In genomic region chr2:224426650-224427049, GRCh38 we compare ENCODE assay signal across 34 cellular contexts. TPM values are rescaled to one million over a fixed set of nuclear protein-coding genes. Genes with fewer than 3 reads are reported as not detected.
"Had no signal": no experiment of that assay in that cellular context is flagged by ENCODE, and none has a peak within 500 bp of the region (broad histone marks: within the 10 kb centered on the region; RNA-seq: fewer than 3 reads in every experiment).

No MANE protein-coding gene starts in this region.

- H3K4me3 Mint-ChIP-seq: activated CD4-positive, alpha-beta memory T cell treated with anti-CD3 and anti-CD28 coated beads for 36 hours; activated CD4-positive, alpha-beta T cell treated with anti-CD3 and anti-CD28 coated beads, Interleukin-2, amount 10 ng/mL, durations not matched to agents 24 days and 14 days; activated naive CD4-positive, alpha-beta T cell treated with anti-CD3 and anti-CD28 coated beads for 36 hours; activated naive CD8-positive, alpha-beta T cell treated with anti-CD3 and anti-CD28 coated beads for 36 hours; activated T-helper 1 cell treated with anti-CD3 and anti-CD28 coated beads, Interleukin-12 subunit alpha, Interleukin-12 subunit beta, Interleukin-2, Interleukin-4 antibody, amounts not matched to agents 30 ng/mL and 10 ng/mL and 1 ng/mL, durations not matched to agents 14 hours and 24 hours and 36 hours; nephron; stimulated activated effector memory CD8-positive, alpha-beta T cell treated with anti-CD3 and anti-CD28 coated beads, Interleukin-12 subunit alpha, Interleukin-12 subunit beta, amount 100 ng/mL, for 72 hours; stimulated activated naive CD8-positive, alpha-beta T cell treated with anti-CD3 and anti-CD28 coated beads, Interleukin-15, amount 100 ng/mL, for 72 hours; type B pancreatic cell had no signal

- ATAC-seq: body of pancreas; foreskin keratinocyte; heart right ventricle; left lobe of liver; lower lobe of right lung; mucosa of descending colon; stimulated activated effector memory CD8-positive, alpha-beta T cell treated with anti-CD3 and anti-CD28 coated beads, Interleukin-12 subunit alpha, Interleukin-12 subunit beta, amount 100 ng/mL, for 72 hours; stimulated activated naive CD8-positive, alpha-beta T cell treated with anti-CD3 and anti-CD28 coated beads, Interleukin-15, amount 100 ng/mL, for 72 hours had no signal

- H3K4me1 ChIP-seq: adrenal gland, body of pancreas, esophagus muscularis mucosa, foreskin keratinocyte, lower lobe of right lung, prostate gland, sigmoid colon, uterus had no signal

- H3K4me1 Mint-ChIP-seq: activated CD4-positive, alpha-beta T cell treated with anti-CD3 and anti-CD28 coated beads, Interleukin-2, amount 10 ng/mL, durations not matched to agents 24 days and 14 days; activated naive CD8-positive, alpha-beta T cell treated with anti-CD3 and anti-CD28 coated beads for 36 hours; nephron; stimulated activated effector memory CD8-positive, alpha-beta T cell treated with anti-CD3 and anti-CD28 coated beads, Interleukin-12 subunit alpha, Interleukin-12 subunit beta, amount 100 ng/mL, for 72 hours; stimulated activated naive CD8-positive, alpha-beta T cell treated with anti-CD3 and anti-CD28 coated beads, Interleukin-15, amount 100 ng/mL, for 72 hours had no signal

- H3K27me3 Mint-ChIP-seq: activated naive CD8-positive, alpha-beta T cell treated with anti-CD3 and anti-CD28 coated beads for 36 hours; type B pancreatic cell had no signal

- H3K27ac ChIP-seq: adrenal gland, body of pancreas, esophagus muscularis mucosa, foreskin keratinocyte, heart right ventricle, lower lobe of right lung, prostate gland, sigmoid colon, uterus, WERI-Rb-1 had no signal

- H3K36me3 Mint-ChIP-seq: activated naive CD8-positive, alpha-beta T cell treated with anti-CD3 and anti-CD28 coated beads for 36 hours; stimulated activated effector memory CD8-positive, alpha-beta T cell treated with anti-CD3 and anti-CD28 coated beads, Interleukin-12 subunit alpha, Interleukin-12 subunit beta, amount 100 ng/mL, for 72 hours; type B pancreatic cell had no signal

- H3K36me3 ChIP-seq: adrenal gland, esophagus muscularis mucosa, heart right ventricle, lower lobe of right lung, prostate gland, sigmoid colon, uterus, WERI-Rb-1 had no signal

- H3K9me3 Mint-ChIP-seq: activated CD4-positive, alpha-beta T cell treated with anti-CD3 and anti-CD28 coated beads, Interleukin-2, amount 10 ng/mL, durations not matched to agents 24 days and 14 days; activated T-helper 1 cell treated with anti-CD3 and anti-CD28 coated beads, Interleukin-12 subunit alpha, Interleukin-12 subunit beta, Interleukin-2, Interleukin-4 antibody, amounts not matched to agents 30 ng/mL and 10 ng/mL and 1 ng/mL, durations not matched to agents 14 hours and 24 hours and 36 hours had no signal

- DNase-seq: activated CD4-positive, alpha-beta memory T cell treated with anti-CD3 and anti-CD28 coated beads for 36 hours; activated CD4-positive, alpha-beta T cell treated with anti-CD3 and anti-CD28 coated beads, Interleukin-2, amount 10 ng/mL, durations not matched to agents 24 days and 14 days; activated CD4-positive, CD25-positive, alpha-beta regulatory T cell treated with anti-CD3 and anti-CD28 coated beads, Interleukin-2, amount 50 U/mL, for 72 hours; activated CD8-positive, alpha-beta memory T cell treated with anti-CD3 and anti-CD28 coated beads, Interleukin-2, amount 50 U/mL, for 4 hours; activated effector memory CD4-positive, alpha-beta T cell treated with anti-CD3 and anti-CD28 coated beads, Interleukin-2, amount 50 U/mL, for 16 hours; activated naive CD4-positive, alpha-beta T cell treated with anti-CD3 and anti-CD28 coated beads for 36 hours; activated naive CD8-positive, alpha-beta T cell treated with anti-CD3 and anti-CD28 coated beads for 36 hours; activated T-cell treated with anti-CD3 and anti-CD28 coated beads, Interleukin-2, amount 50 U/mL, for 1 hour; adrenal gland; aorta; body of pancreas; dermis blood vessel endothelial cell; effector CD4-positive, alpha-beta T cell; foreskin keratinocyte; heart right ventricle; kidney glomerular epithelial cell; lower lobe of right lung; mucosa of descending colon; retina; sigmoid colon; small intestine; stimulated activated CD4-positive, alpha-beta T cell treated with anti-CD3 and anti-CD28 coated beads, Interleukin-4, amount 100 ng/mL, for 24 hours; stimulated activated naive CD8-positive, alpha-beta T cell treated with anti-CD3 and anti-CD28 coated beads, Interleukin-15, amount 100 ng/mL, for 72 hours; substantia nigra; T-helper 9 cell; uterus; WERI-Rb-1 had no signal

- H3K9me3 ChIP-seq: adrenal gland, body of pancreas, esophagus muscularis mucosa, lower lobe of right lung, mucosa of descending colon, prostate gland, sigmoid colon, uterus had no signal

- H3K4me3 ChIP-seq: adrenal gland, body of pancreas, esophagus muscularis mucosa, heart right ventricle, lower lobe of right lung, mucosa of descending colon, prostate gland, sigmoid colon, uterus had no signal

- H3K27ac Mint-ChIP-seq: activated CD4-positive, alpha-beta memory T cell treated with anti-CD3 and anti-CD28 coated beads for 36 hours; activated CD4-positive, alpha-beta T cell treated with anti-CD3 and anti-CD28 coated beads, Interleukin-2, amount 10 ng/mL, durations not matched to agents 24 days and 14 days; activated naive CD4-positive, alpha-beta T cell treated with anti-CD3 and anti-CD28 coated beads for 36 hours; activated naive CD8-positive, alpha-beta T cell treated with anti-CD3 and anti-CD28 coated beads for 36 hours; activated T-helper 1 cell treated with anti-CD3 and anti-CD28 coated beads, Interleukin-12 subunit alpha, Interleukin-12 subunit beta, Interleukin-2, Interleukin-4 antibody, amounts not matched to agents 30 ng/mL and 10 ng/mL and 1 ng/mL, durations not matched to agents 14 hours and 24 hours and 36 hours; nephron; stimulated activated effector memory CD8-positive, alpha-beta T cell treated with anti-CD3 and anti-CD28 coated beads, Interleukin-12 subunit alpha, Interleukin-12 subunit beta, amount 100 ng/mL, for 72 hours; stimulated activated naive CD8-positive, alpha-beta T cell treated with anti-CD3 and anti-CD28 coated beads, Interleukin-15, amount 100 ng/mL, for 72 hours; type B pancreatic cell had no signal

- H3K27me3 ChIP-seq: adrenal gland, body of pancreas, esophagus muscularis mucosa, foreskin keratinocyte, heart right ventricle, sigmoid colon, uterus had no signal

RNA-seq across cellular contexts. Expression of gene FAM124B, which starts 24.7 kb away (rescaled TPM):
- polyA plus RNA-seq: aorta, foreskin keratinocyte had no signal
